20 cellular contexts compared by ENCODE assay signal in the genomic region with DNA sequence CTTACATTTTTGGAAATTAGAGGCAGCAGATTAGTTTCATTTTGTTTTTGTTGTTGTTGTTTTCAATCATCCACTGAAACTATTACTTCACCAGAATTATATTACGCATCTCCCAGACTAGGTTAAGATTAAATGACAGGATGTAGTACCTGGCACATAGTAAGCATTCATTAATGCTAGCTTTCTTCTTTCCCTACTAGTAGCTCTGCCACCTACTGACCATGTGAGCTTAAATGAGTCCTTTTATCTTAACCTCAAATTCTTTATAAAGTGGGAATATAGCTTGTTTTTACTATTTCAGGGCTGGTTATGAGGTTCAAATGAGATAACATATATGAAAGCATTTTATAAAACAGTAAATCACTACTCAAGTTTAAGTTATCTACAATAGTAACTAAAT. TPM values are rescaled to one million over a fixed set of nuclear protein-coding genes. Genes with fewer than 3 reads are reported as not detected.
DNase-seq lines count a peak whose midpoint lies in the region; ATAC-seq and TF ChIP-seq lines count a peak whose summit lies in the region.
"Had no signal": no experiment of that assay in that cellular context is flagged by ENCODE, and none has a peak within 500 bp of the region (broad histone marks: within the 10 kb centered on the region; RNA-seq: fewer than 3 reads in every experiment).

No MANE protein-coding gene starts in this region.

- H3K9ac ChIP-seq in GM23248 (no peak overlapping the region), PC-3 (ENCODE audit: low read length) (no peak overlapping the region), fibroblast of lung (ENCODE audit: insufficient read depth, low read length) (no peak overlapping the region)

- no peaks in the 10 kb centered on the region for H3K4me1 ChIP-seq in GM23248 (ENCODE audit: insufficient read depth)
- no peaks in the 10 kb centered on the region for H3K4me1 ChIP-seq in PC-3 (ENCODE audit: insufficient read depth, low read length)
- no peaks in the 10 kb centered on the region for H3K4me1 ChIP-seq in fibroblast of lung (ENCODE audit: control insufficient read depth, extremely low read depth, insufficient read depth, low read length)
- H3K4me1 ChIP-seq: SJCRH30 had no signal

- POLR2A ChIA-PET in PC-3 (lab: Charles Lee; ENCODE audit: unreplicated experiment) = no interaction called here

- no peaks in the 10 kb centered on the region for H3K9me3 ChIP-seq in GM23248 (ENCODE audit: low read depth)
- H3K9me3 ChIP-seq in PC-3 (ENCODE audit: low read length) = no peaks in the 10 kb centered on the region
- H3K9me3 ChIP-seq in fibroblast of lung (ENCODE audit: control insufficient read depth, insufficient read depth, low read depth, low read length) = no peaks in the 10 kb centered on the region
- H3K9me3 ChIP-seq: SJCRH30 had no signal

- H3K4me3 ChIP-seq in GM23248 (no peak overlapping the region), PC-3 (ENCODE audit: low read length) (no peak overlapping the region), fibroblast of lung (replicated peaks in 1 of 4; ENCODE audit: control extremely low read depth in 1 of 4, insufficient read depth in 1 of 4, low read depth in 3 of 4, low read length in 4 of 4) (no peak overlapping the region), retinal pigment epithelial cell (ENCODE audit: low read length) (no peak overlapping the region)
- H3K4me3 ChIP-seq: coronary artery, SJCRH30 had no signal

- H2AFZ ChIP-seq in GM23248 (no peak overlapping the region), PC-3 (ENCODE audit: low read length) (no peak overlapping the region), fibroblast of lung (ENCODE audit: low read length) (no peak overlapping the region)

- H3K4me2 ChIP-seq in GM23248 (ENCODE audit: unreplicated experiment) (no peak overlapping the region), PC-3 (ENCODE audit: low read length) (no peak overlapping the region), fibroblast of lung (ENCODE audit: extremely low read depth, insufficient read depth, low read length) (no peak overlapping the region)

- CTCF ChIA-PET in PC-3 (lab: Charles Lee) = no interaction called here

- H3K27ac ChIP-seq in GM23248 = no peak overlapping the region
- H3K27ac ChIP-seq in PC-3 (ENCODE audit: low read length) = no peak overlapping the region
- H3K27ac ChIP-seq in fibroblast of lung (ENCODE audit: insufficient read depth, low read length) = no peak overlapping the region
- H3K27ac ChIP-seq: coronary artery, SJCRH30 had no signal

- H3K79me2 ChIP-seq in GM23248 (ENCODE audit: insufficient read depth) = no peaks in the 10 kb centered on the region
- no peaks in the 10 kb centered on the region for H3K79me2 ChIP-seq in PC-3 (ENCODE audit: low read length)
- no peaks in the 10 kb centered on the region for H3K79me2 ChIP-seq in fibroblast of lung (ENCODE audit: control insufficient read depth, insufficient read depth, low read length)

- H3K27me3 ChIP-seq in GM23248 (replicated peaks; ENCODE audit: insufficient read depth) (no peaks in the 10 kb centered on the region), PC-3 (ENCODE audit: low read length) (no peaks in the 10 kb centered on the region), fibroblast of lung (ENCODE audit: control insufficient read depth, insufficient read depth, low read length) (no peaks in the 10 kb centered on the region)
- H3K27me3 ChIP-seq: SJCRH30 had no signal

- H3F3A ChIP-seq in GM23248 (ENCODE audit: insufficient read depth) (no peaks in the 10 kb centered on the region), PC-3 (ENCODE audit: low read length, unreplicated experiment) (no peaks in the 10 kb centered on the region)

- no peaks in the 10 kb centered on the region for H3K9me2 ChIP-seq in GM23248 (ENCODE audit: insufficient read depth)
- H3K9me2 ChIP-seq in PC-3 (replicated peaks; ENCODE audit: low read length) = no peaks in the 10 kb centered on the region

- 95 to 97% methylated on average over 1 of the region's 1 CpG for WGBS in GM23248 (ENCODE audit: low coverage in 1 of 2, low lambda C conversion rate in 2 of 2, missing lambda C conversion rate in 2 of 2), 2 experiments

- H4K20me1 ChIP-seq in GM23248 (ENCODE audit: insufficient read depth) = no peaks in the 10 kb centered on the region
- no peaks in the 10 kb centered on the region for H4K20me1 ChIP-seq in PC-3 (ENCODE audit: low read length)
- no peaks in the 10 kb centered on the region for H4K20me1 ChIP-seq in fibroblast of lung (ENCODE audit: control insufficient read depth, extremely low read depth, insufficient read depth, low read length)

- H3K36me3 ChIP-seq in GM23248 (ENCODE audit: low read depth) (peaks cover 26% of the 10 kb centered on the region), PC-3 (ENCODE audit: low read depth, low read length) (no peaks in the 10 kb centered on the region), fibroblast of lung (ENCODE audit: control insufficient read depth, insufficient read depth, low read length) (no peaks in the 10 kb centered on the region)
- H3K36me3 ChIP-seq: SJCRH30 had no signal

- intact Hi-C loops in PC-3 (cut with micrococcal nuclease) = no loop called here

- peak; percentile 45; the same call in 1 of the 2 replicates for ATAC-seq in PC-3
- no peak for ATAC-seq in HG03521 (IDR thresholded peaks at IDR 0.05; ENCODE audit: unreplicated experiment)
- ATAC-seq: naive thymus-derived CD4-positive, alpha-beta T cell had no signal

- in situ Hi-C loops in GM23248 (cut with MboI) = loop anchor here (25.0 kb wide), 1 partner anchor 319 kb away; no protein-coding TSS in a partner anchor

- no TSS peak for BruUV-seq in PC-3 (replicated peaks; lab: Mats Ljungman, UMichigan)

- TF ChIP-seq CTCF in PC-3 (conservative IDR thresholded peaks at IDR 0.05; ENCODE audit: low read depth, low read length) (0 out of 2 replicates have a peak, but pooled peaks have one; percentile 29), fibroblast of lung (conservative IDR thresholded peaks at IDR 0.05 in 1 of 2, IDR thresholded peaks at IDR 0.05 in 1 of 2; ENCODE audit: low read depth in 1 of 2, low read length in 2 of 2) (peak; percentile 9 to 18), retinal pigment epithelial cell (conservative IDR thresholded peaks at IDR 0.05; ENCODE audit: low read depth, low read length) (peak; percentile 38)

- DNase-seq in GM23248 (peak; percentile 9), PC-3 (no peak), fibroblast of lung (ENCODE audit: low read depth in 2 of 2) (peak in 1 of 2 donors; percentile 17), retinal pigment epithelial cell (ENCODE audit: low read depth) (no peak), T-helper 9 cell (no peak), NCI-H774 (lab: John Stamatoyannopoulos, UW) (no peak)
- DNase-seq: activated CD4-positive, alpha-beta T cell treated with anti-CD3 and anti-CD28 coated beads for 48 hours; activated CD8-positive, alpha-beta memory T cell treated with anti-CD3 and anti-CD28 coated beads, Interleukin-2, amount 50 U/mL, for 48 hours; activated gamma-delta T cell treated with Interleukin-2 at 50 U/mL for 16 hours; DMS53; H7; KG1; naive thymus-derived CD4-positive, alpha-beta T cell; NCI-H1092 treated with DMSO at 0.1 percent for 48 hours; NCI-H2171; SJCRH30; stimulated activated CD4-positive, alpha-beta T cell treated with anti-CD3 and anti-CD28 coated beads, Interleukin-12 subunit alpha, Interleukin-12 subunit beta, amount 100 ng/mL, for 4 hours; T1000 had no signal

RNA-seq across cellular contexts. Expression of gene ASPM, which starts 10.2 kb away (rescaled TPM):
- total RNA-seq in GM23248 (2014; rRNA removed; shearing (Covaris generic)) = 17.2 and 21.4 TPM in 2 replicates
- polyA plus RNA-seq in GM23248 (2016; fragmentation: Nextera tagmentation; extraction: Ambion mirVana) (6.1 and 7.3 TPM in 2 replicates), fibroblast of lung (4.4 and 15.0 TPM in 2 replicates)
- total RNA-seq in PC-3 (2014; rRNA removed) (28.6 and 35.0 TPM in 2 replicates), fibroblast of lung (1.8 and 9.7 TPM in 2 replicates)
- polyA plus RNA-seq in fibroblast of lung (2012) = 4.6 and 12.9 TPM in 2 replicates
- 0.39 and 1.7 TPM in 2 replicates for polyA minus RNA-seq in fibroblast of lung (ENCODE audit: low replicate concordance)

RNA-seq across cellular contexts. Expression of gene ZBTB41, which starts 44.4 kb away (rescaled TPM):
- total RNA-seq in GM23248 (2014; rRNA removed; shearing (Covaris generic)) = 13.7 and 14.6 TPM in 2 replicates
- polyA plus RNA-seq in GM23248 (2016; fragmentation: Nextera tagmentation; extraction: Ambion mirVana) (4.8 and 4.9 TPM in 2 replicates), fibroblast of lung (6.3 and 10.0 TPM in 2 replicates)
- total RNA-seq in PC-3 (2014; rRNA removed) (4.3 and 5.3 TPM in 2 replicates), fibroblast of lung (16.7 and 17.8 TPM in 2 replicates)
- 3.6 and 5.8 TPM in 2 replicates for polyA plus RNA-seq in fibroblast of lung (2012)
- 4.4 and 4.8 TPM in 2 replicates for polyA minus RNA-seq in fibroblast of lung (ENCODE audit: low replicate concordance)
